Comparison of ENCODE assay signal across 25 cellular contexts in the genomic region with DNA sequence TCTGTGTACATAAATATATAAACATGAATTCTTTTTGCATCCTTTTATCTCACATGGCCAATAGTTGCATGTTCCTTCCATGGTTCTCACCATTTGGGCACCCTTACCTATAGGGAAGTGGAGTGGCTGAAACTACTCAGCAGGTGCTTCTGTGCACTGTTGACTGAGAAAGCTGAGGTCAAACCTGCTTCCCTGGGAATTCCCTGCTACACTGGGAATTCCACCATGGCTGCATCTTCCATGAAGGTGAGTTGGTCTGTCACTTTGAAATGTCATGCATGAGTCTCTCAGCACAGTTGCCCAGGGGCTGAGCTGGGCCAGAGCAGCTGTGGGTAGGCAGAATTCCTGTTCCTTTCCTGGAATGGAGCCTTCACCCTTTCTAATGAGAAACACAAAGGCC.
A peak's percentile ranks its signal among the peaks of the same experiment; 100 is the strongest.
DNase-seq lines count a peak whose midpoint lies in the region; ATAC-seq and TF ChIP-seq lines count a peak whose summit lies in the region.
"Had no signal": no experiment of that assay in that cellular context is flagged by ENCODE, and none has a peak within 500 bp of the region (broad histone marks: within the 10 kb centered on the region; RNA-seq: fewer than 3 reads in every experiment).

No MANE protein-coding gene starts in this region.

- no peaks in the 10 kb centered on the region for H3K27me3 ChIP-seq in H7 (ENCODE audit: control insufficient read depth, insufficient read depth, low read length)
- H3K27me3 ChIP-seq: ovary, Peyer's patch, upper lobe of left lung had no signal

- H3K4me3 ChIP-seq in GM12865 (ENCODE audit: low read depth, low read length) (no peak overlapping the region), H7 (ENCODE audit: insufficient read depth, low read depth, low read length) (no peak overlapping the region)
- H3K4me3 ChIP-seq: K562, ovary, Peyer's patch, skin epidermis, upper lobe of left lung had no signal

- peak; percentile 52 for ATAC-seq in GM21825 (IDR thresholded peaks at IDR 0.05; ENCODE audit: unreplicated experiment)
- ATAC-seq: K562; stimulated activated memory B cell treated with anti-CD40 and anti-IgM and Interleukin-4, amounts not matched to agents 10 μg/mL and 1 μg/mL and 100 μg/mL, for 72 hours had no signal

- no peak for TF ChIP-seq CTCF in GM12865 (IDR thresholded peaks at IDR 0.05; ENCODE audit: insufficient read depth, low read depth, low read length, missing control alignments)

- DNase-seq in GM12865 (ENCODE audit: low read depth) (peak; percentile 60), NCI-H69 (lab: John Stamatoyannopoulos, UW) (peak; percentile 32), kidney glomerular epithelial cell (lab: John Stamatoyannopoulos, UW) (peak; percentile 41), NCI-H1092 (lab: John Stamatoyannopoulos, UW) (no peak), H7 (no peak), dedifferentiated amniotic fluid mesenchymal stem cell (ENCODE audit: extremely low spot score) (no peak)
- DNase-seq: activated CD4-positive, alpha-beta T cell treated with anti-CD3 and anti-CD28 coated beads for 4 hours; amniotic stem cell; C1 segment of cervical spinal cord; COR-L47; hypothalamus; NCI-H1092 treated with DMSO at 0.1 percent for 48 hours; NCI-H1930; NCI-H526; ovary; Peyer's patch; SIG-M5; substantia nigra; SW 1271; upper lobe of left lung; WERI-Rb-1 had no signal

- no peaks in the 10 kb centered on the region for H3K36me3 ChIP-seq in H7 (replicated peaks; ENCODE audit: control insufficient read depth, insufficient read depth, low read length)
- H3K36me3 ChIP-seq: ovary, Peyer's patch, upper lobe of left lung, WERI-Rb-1 had no signal

Comparison
In these comparisons a context has a peak if more than half of its experiments do, and no peak if none do; other contexts are left out.
1. DNase-seq: peak in GM12865 (single experiment), NCI-H69 (single experiment) and kidney glomerular epithelial cell (single experiment); none in NCI-H1092 (single experiment), H7 (single experiment) and dedifferentiated amniotic fluid mesenchymal stem cell (single experiment).